ENCODE assay signal across 8 cellular contexts in genomic region chr11:19116971-19117759, GRCh38. TPM values are rescaled to one million over a fixed set of nuclear protein-coding genes. Genes with fewer than 3 reads are reported as not detected.
DNase-seq lines count a peak whose midpoint lies in the region; ATAC-seq and TF ChIP-seq lines count a peak whose summit lies in the region.

A gene with protein sequence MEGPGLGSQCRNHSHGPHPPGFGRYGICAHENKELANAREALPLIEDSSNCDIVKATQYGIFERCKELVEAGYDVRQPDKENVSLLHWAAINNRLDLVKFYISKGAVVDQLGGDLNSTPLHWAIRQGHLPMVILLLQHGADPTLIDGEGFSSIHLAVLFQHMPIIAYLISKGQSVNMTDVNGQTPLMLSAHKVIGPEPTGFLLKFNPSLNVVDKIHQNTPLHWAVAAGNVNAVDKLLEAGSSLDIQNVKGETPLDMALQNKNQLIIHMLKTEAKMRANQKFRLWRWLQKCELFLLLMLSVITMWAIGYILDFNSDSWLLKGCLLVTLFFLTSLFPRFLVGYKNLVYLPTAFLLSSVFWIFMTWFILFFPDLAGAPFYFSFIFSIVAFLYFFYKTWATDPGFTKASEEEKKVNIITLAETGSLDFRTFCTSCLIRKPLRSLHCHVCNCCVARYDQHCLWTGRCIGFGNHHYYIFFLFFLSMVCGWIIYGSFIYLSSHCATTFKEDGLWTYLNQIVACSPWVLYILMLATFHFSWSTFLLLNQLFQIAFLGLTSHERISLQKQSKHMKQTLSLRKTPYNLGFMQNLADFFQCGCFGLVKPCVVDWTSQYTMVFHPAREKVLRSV (plus strand): TSS chr11:19117168. CDS start chr11:19117250, 82 bp downstream.

- no peaks in the 10 kb centered on the region for H3K27me3 Mint-ChIP-seq in CD4-positive, alpha-beta T cell
- peaks cover 10% of the 10 kb centered on the region for H3K27me3 Mint-ChIP-seq in activated CD4-positive, alpha-beta T cell treated with anti-CD3 and anti-CD28 coated beads, Interleukin-2, amount 10 ng/mL, durations not matched to agents 7 days and 5 days

- no peaks in the 10 kb centered on the region for H3K36me3 ChIP-seq in liver (ENCODE audit: control insufficient read depth in 4 of 4, insufficient read depth in 3 of 4, low read depth in 1 of 4, low read length in 3 of 4)

- TF ChIP-seq CTCF in CD4-positive, alpha-beta T cell (IDR thresholded peaks at IDR 0.05), result no peak
- no peak for TF ChIP-seq CTCF in liver (IDR thresholded peaks at IDR 0.05; ENCODE audit: low read depth, low read length, missing input control)

- H3K27me3 ChIP-seq in CD4-positive, alpha-beta T cell (ENCODE audit: control insufficient read depth, insufficient read depth, low read length), result no peaks in the 10 kb centered on the region
- peaks cover 0 to 3% (median 0%) of the 10 kb centered on the region in 4 donors for H3K27me3 ChIP-seq in liver (ENCODE audit: control insufficient read depth in 4 of 4, insufficient read depth in 4 of 4, low read length in 3 of 4)

- H3K9me3 Mint-ChIP-seq in CD4-positive, alpha-beta T cell, result no peaks in the 10 kb centered on the region
- H3K9me3 Mint-ChIP-seq in activated CD4-positive, alpha-beta T cell treated with anti-CD3 and anti-CD28 coated beads, Interleukin-2, amount 10 ng/mL, durations not matched to agents 7 days and 5 days, result no peaks in the 10 kb centered on the region

- peak within 1 kb of the TSS; percentile 80 for H3K27ac Mint-ChIP-seq in CD4-positive, alpha-beta T cell
- peak within 1 kb of the TSS; percentile 92 for H3K27ac Mint-ChIP-seq in activated CD4-positive, alpha-beta T cell treated with anti-CD3 and anti-CD28 coated beads, Interleukin-2, amount 10 ng/mL, durations not matched to agents 7 days and 5 days

- WGBS in liver, result 2% methylated on average over 61 of the region's 61 CpGs

- CTCF ChIA-PET in CD4-positive, alpha-beta T cell (lab: Charles Lee), result no interaction called here
- CTCF ChIA-PET in activated CD4-positive, alpha-beta T cell treated with anti-CD3 and anti-CD28 coated beads, Interleukin-2, amount 10 ng/mL, durations not matched to agents 7 days and 5 days (lab: Charles Lee), result no interaction called here

- H3K36me3 Mint-ChIP-seq in CD4-positive, alpha-beta T cell (ENCODE audit: low read depth), result peaks cover 17% of the 10 kb centered on the region
- H3K36me3 Mint-ChIP-seq in activated CD4-positive, alpha-beta T cell treated with anti-CD3 and anti-CD28 coated beads, Interleukin-2, amount 10 ng/mL, durations not matched to agents 7 days and 5 days (ENCODE audit: low read depth), result peaks cover 21% of the 10 kb centered on the region

- H3K9me3 ChIP-seq in CD4-positive, alpha-beta T cell (ENCODE audit: control insufficient read depth, low read length), result no peaks in the 10 kb centered on the region
- no peaks in the 10 kb centered on the region for H3K9me3 ChIP-seq in liver (ENCODE audit: control insufficient read depth in 4 of 4, low read length in 3 of 4)

- no peak for TF ChIP-seq RAD21 in liver (IDR thresholded peaks at IDR 0.05)

- H3K4me1 ChIP-seq in liver (ENCODE audit: control insufficient read depth in 4 of 4, insufficient read depth in 4 of 4, low read length in 3 of 4), result peaks cover 1 to 7% (median 5%) of the 10 kb centered on the region in 4 donors

- peak within 1 kb of the TSS; percentile 16 to 79 for H3K9ac ChIP-seq in liver (ENCODE audit: low read depth in 1 of 2, low read length in 2 of 2)

- peak; percentile 84 to 94 (median 91) for DNase-seq in CD4-positive, alpha-beta T cell
- peak; percentile 97 for DNase-seq in NCI-H69 (lab: John Stamatoyannopoulos, UW)
- DNase-seq in activated CD4-positive, alpha-beta T cell treated with anti-CD3 and anti-CD28 coated beads, Interleukin-2, amount 10 ng/mL, durations not matched to agents 7 days and 5 days, result peak; percentile 96
- peak; percentile 94 for DNase-seq in dermis blood vessel endothelial cell
- peak; percentile 96 for DNase-seq in stimulated activated CD4-positive, alpha-beta T cell treated with anti-CD3 and anti-CD28 coated beads, Interleukin-4, amount 100 ng/mL, for 1 hour

- intact Hi-C loops in CD4-positive, alpha-beta T cell (cut with DNase I, micrococcal nuclease), result loop anchor here in 1 of 2 experiments (5.0 to 10.0 kb wide), 4 partner anchors 420 to 1268 kb away; partner anchors contain the start of genes PRMT3, SERGEF, TMEM86A and TSG101

- H3K4me3 Mint-ChIP-seq in CD4-positive, alpha-beta T cell, result peak within 1 kb of the TSS; percentile 92
- peak within 1 kb of the TSS; percentile 85 for H3K4me3 Mint-ChIP-seq in activated CD4-positive, alpha-beta T cell treated with anti-CD3 and anti-CD28 coated beads, Interleukin-2, amount 10 ng/mL, durations not matched to agents 7 days and 5 days

- H3K4me1 Mint-ChIP-seq in CD4-positive, alpha-beta T cell (ENCODE audit: low read depth), result peaks cover 58% of the 10 kb centered on the region
- H3K4me1 Mint-ChIP-seq in activated CD4-positive, alpha-beta T cell treated with anti-CD3 and anti-CD28 coated beads, Interleukin-2, amount 10 ng/mL, durations not matched to agents 7 days and 5 days, result peaks cover 47% of the 10 kb centered on the region

- peak within 1 kb of the TSS; percentile 72 to 92 (median 74) for H3K4me3 ChIP-seq in liver (ENCODE audit: low read depth in 1 of 3, low read length in 3 of 3)

- peak; percentile 99 for ATAC-seq in CD4-positive, alpha-beta T cell (ENCODE audit: poor library complexity)
- ATAC-seq in GM19395 (IDR thresholded peaks at IDR 0.05; ENCODE audit: unreplicated experiment), result peak; percentile 99
- peak; percentile 98 for ATAC-seq in HG03558 (IDR thresholded peaks at IDR 0.05; ENCODE audit: extremely low read depth, unreplicated experiment)

- H3K27ac ChIP-seq in CD4-positive, alpha-beta T cell (ENCODE audit: low read depth, low read length), result no peak within 1 kb of the TSS
- no peak within 1 kb of the TSS for H3K27ac ChIP-seq in liver (ENCODE audit: low read depth in 1 of 2, low read length in 2 of 2)

- POLR2A ChIA-PET in CD4-positive, alpha-beta T cell (lab: Charles Lee), result interaction anchor here (0.6 to 1.5 kb wide), 2 partner anchors 11 to 1104 kb away, joined by 3 read pairs; partner anchors contain the start of gene SERGEF
- POLR2A ChIA-PET in activated CD4-positive, alpha-beta T cell treated with anti-CD3 and anti-CD28 coated beads, Interleukin-2, amount 10 ng/mL, durations not matched to agents 7 days and 5 days (lab: Charles Lee), result interaction anchor here (0.6 kb wide), 1 partner anchor 9 kb away, joined by 12 read pairs; no protein-coding TSS in a partner anchor

TF ChIP-seq in liver, 16 proteins besides CTCF, POLR2A, EP300 and RAD21 (continues in another document):
- TF ChIP-seq ATF3 (IDR thresholded peaks at IDR 0.05), result no peak
- TF ChIP-seq ZBTB33 (IDR thresholded peaks at IDR 0.05), result no peak
- no peak for TF ChIP-seq JUND (IDR thresholded peaks at IDR 0.05)
- TF ChIP-seq HNF4G (IDR thresholded peaks at IDR 0.05), result no peak
- no peak for TF ChIP-seq FOXA1 (IDR thresholded peaks at IDR 0.05)
- TF ChIP-seq TAF1 (conservative IDR thresholded peaks at IDR 0.05), result no peak
- TF ChIP-seq SP1 (IDR thresholded peaks at IDR 0.05), result no peak
- TF ChIP-seq NR2F2 (IDR thresholded peaks at IDR 0.05), result no peak
- peak; percentile 57 for TF ChIP-seq YY1 (IDR thresholded peaks at IDR 0.05)
- peak in 1 of 2 donors; percentile 49 for TF ChIP-seq GABPA (IDR thresholded peaks at IDR 0.05 in 1 of 2, conservative IDR thresholded peaks at IDR 0.05 in 1 of 2)
- TF ChIP-seq EGR1 (IDR thresholded peaks at IDR 0.05; ENCODE audit: low read depth in 2 of 2), result no peak
- peak; percentile 11 for TF ChIP-seq MAX (IDR thresholded peaks at IDR 0.05)
- TF ChIP-seq RXRA (IDR thresholded peaks at IDR 0.05), result no peak
- TF ChIP-seq HNF4A (conservative IDR thresholded peaks at IDR 0.05), result no peak

RNA-seq across cellular contexts. Expression of the gene that starts here (rescaled TPM):
- total RNA-seq in CD4-positive, alpha-beta T cell, result 1 to 10 TPM; 3.6 to 6.6 TPM
- 10 to 100 TPM; 25.1 to 27.7 TPM for total RNA-seq in activated CD4-positive, alpha-beta T cell treated with anti-CD3 and anti-CD28 coated beads, Interleukin-2, amount 10 ng/mL, durations not matched to agents 7 days and 5 days
- total RNA-seq in dermis blood vessel endothelial cell (33.5 and 40.4 TPM in 2 replicates), liver (1 to 10 TPM; 3.9 to 8.2 TPM)
- polyA plus RNA-seq in liver, result 1 to 10 TPM; 1.2 to 1.5 TPM
